Comparison of ENCODE assay signal across 1 cellular context in the genomic region with DNA sequence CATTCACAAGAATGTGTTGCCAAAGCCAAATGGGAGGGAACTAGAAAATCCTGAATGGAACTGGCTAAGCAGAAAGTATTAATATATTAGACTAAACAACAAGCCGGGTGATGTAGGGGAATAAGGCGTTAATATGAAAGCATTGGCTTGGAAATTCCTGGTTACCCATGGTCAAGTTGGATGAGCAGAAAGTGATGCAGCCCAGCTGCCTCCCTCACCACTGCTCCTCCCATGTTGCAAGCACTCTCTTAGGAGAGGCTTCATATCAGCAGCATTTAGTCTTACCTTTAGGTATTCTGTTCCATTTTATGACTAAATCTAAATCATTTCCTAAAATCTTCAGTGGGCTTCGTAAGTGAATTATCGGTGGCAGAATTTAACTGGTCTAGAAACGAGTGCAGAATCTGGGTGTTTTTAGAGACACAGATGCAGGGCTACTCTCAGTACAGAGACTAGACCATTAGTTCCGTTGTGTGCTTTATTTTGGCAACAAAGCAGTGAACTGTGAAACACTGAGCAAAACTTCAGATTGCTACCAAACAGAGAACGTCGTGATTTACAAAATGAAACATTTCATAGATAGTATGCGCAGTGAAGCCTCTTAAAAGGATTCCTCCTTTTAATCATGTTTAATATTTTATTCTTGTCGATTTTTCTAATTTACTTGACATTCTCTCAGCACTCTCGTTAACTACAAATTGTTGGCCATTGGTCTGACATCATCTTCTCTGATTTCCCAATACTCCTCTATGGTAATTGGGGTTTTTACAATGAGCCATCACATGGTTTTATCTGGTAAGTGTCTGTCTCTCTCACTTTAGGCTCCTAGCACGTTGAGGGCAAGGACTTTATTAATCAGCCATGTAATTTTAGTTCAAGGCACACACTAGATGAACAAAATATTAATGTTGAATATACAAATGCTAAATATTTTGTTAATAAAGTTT.
TF ChIP-seq lines count a peak whose summit lies in the region.

No MANE protein-coding gene starts in this region.

TF ChIP-seq in SK-N-SH, 30 proteins besides CTCF, POLR2A, EP300 and RAD21 (continued from another document):
- TF ChIP-seq NRF1 (IDR thresholded peaks at IDR 0.05; ENCODE audit: low read depth, low read length) (no peak), MEF2A (IDR thresholded peaks at IDR 0.05; ENCODE audit: borderline replicate concordance, low read depth) (no peak), SIN3A (IDR thresholded peaks at IDR 0.05; ENCODE audit: borderline replicate concordance, low read depth, low read length) (no peak)
- TF ChIP-seq, protein P1, sequence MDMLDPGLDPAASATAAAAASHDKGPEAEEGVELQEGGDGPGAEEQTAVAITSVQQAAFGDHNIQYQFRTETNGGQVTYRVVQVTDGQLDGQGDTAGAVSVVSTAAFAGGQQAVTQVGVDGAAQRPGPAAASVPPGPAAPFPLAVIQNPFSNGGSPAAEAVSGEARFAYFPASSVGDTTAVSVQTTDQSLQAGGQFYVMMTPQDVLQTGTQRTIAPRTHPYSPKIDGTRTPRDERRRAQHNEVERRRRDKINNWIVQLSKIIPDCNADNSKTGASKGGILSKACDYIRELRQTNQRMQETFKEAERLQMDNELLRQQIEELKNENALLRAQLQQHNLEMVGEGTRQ (IDR thresholded peaks at IDR 0.05; ENCODE audit: borderline replicate concordance, low read depth, low read length): no peak
TF ChIP-seq in SK-N-SH: peak in this region for 0.
